In the genomic region with DNA sequence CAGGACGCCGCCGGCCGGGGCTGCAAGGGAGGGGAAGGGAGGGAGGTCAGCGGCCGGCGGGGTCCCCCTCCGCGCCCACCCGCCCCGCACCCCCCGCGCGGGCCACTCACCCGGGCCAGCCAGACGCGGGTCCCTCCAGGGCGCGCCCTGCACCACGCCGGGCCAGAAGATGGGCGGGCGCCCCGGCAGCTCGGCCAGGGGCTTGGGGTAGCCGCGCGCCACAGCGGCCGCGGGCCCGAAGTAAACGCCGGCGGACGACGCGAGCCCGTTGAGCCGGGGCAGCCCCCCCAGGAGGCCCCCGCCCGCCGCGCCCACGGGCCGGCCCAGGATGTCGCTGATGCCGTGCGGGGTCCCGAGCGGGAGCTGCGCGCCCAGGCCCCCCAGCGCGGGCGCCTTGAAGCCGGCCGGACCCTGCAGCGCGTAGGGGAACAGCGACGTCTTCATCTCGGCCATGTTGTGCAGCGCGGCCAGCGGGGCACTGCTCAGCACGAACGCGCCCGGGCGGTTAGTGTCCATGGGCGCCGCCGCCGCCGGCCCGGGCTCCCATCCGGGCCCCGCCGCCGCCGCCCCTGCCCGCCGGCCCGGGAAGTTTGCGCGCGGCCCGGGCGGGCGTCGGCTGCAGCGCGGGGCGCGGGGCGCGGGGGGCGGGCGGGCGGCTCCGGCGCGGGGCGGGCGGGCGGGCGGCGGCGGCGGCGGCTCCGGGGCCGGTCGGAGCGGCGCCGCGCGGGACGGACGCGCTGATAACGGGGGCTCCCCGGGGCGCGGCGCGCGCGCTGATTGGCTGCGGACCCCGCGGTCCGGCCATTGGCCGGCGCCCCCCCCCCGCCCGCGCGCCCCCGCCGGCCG, we compare ENCODE assay signal across 13 cellular contexts. TPM values are rescaled to one million over a fixed set of nuclear protein-coding genes. Genes with fewer than 3 reads are reported as not detected.
DNase-seq lines count a peak whose midpoint lies in the region; ATAC-seq, FAIRE-seq and TF ChIP-seq lines count a peak whose summit lies in the region.
"Had no signal": no experiment of that assay in that cellular context is flagged by ENCODE, and none has a peak within 500 bp of the region (broad histone marks: within the 10 kb centered on the region; RNA-seq: fewer than 3 reads in every experiment).

A gene (minus strand): TSS at position 715 of the 846 bp plus-strand sequence. CDS start 199 bp downstream, at position 516.

- peak within 1 kb of the TSS; percentile 15 for H3K4me3 Mint-ChIP-seq in mesothelial cell of epicardium
- H3K4me3 Mint-ChIP-seq: central memory CD8-positive, alpha-beta T cell had no signal

- no peak within 1 kb of the TSS for H2AFZ ChIP-seq in HepG2 (ENCODE audit: low read length)

- H3K9me3 ChIP-seq in right cardiac atrium (ENCODE audit: control insufficient read depth, low read length) (no peaks in the 10 kb centered on the region), heart left ventricle (no peaks in the 10 kb centered on the region), vagina (no peaks in the 10 kb centered on the region), HepG2 (ENCODE audit: low read length) (no peaks in the 10 kb centered on the region)
- H3K9me3 ChIP-seq: neutrophil had no signal

- H3K27me3 ChIP-seq in right cardiac atrium (ENCODE audit: control insufficient read depth, insufficient read depth), result no peaks in the 10 kb centered on the region
- peaks cover 47 to 73% (median 65%) of the 10 kb centered on the region in 9 donors for H3K27me3 ChIP-seq in heart left ventricle
- peaks cover 5% of the 10 kb centered on the region for H3K27me3 ChIP-seq in vagina
- peaks cover 9 to 37% of the 10 kb centered on the region in 2 experiments; a peak in 4 of 5 replicates for H3K27me3 ChIP-seq in HepG2 (ENCODE audit: control insufficient read depth in 1 of 2, insufficient read depth in 2 of 2, low read length in 2 of 2)

- TF ChIP-seq CTCF in heart left ventricle (IDR thresholded peaks at IDR 0.05), result no peak
- TF ChIP-seq CTCF in epithelial cell of esophagus (IDR thresholded peaks at IDR 0.05; ENCODE audit: insufficient read depth, low read depth, low read length, missing control alignments), result no peak
- no peak for TF ChIP-seq CTCF in mesothelial cell of epicardium (IDR thresholded peaks at IDR 0.05; ENCODE audit: unreplicated experiment)
- no peak for TF ChIP-seq CTCF in vagina (IDR thresholded peaks at IDR 0.05)
- TF ChIP-seq CTCF in HepG2 (CRISPR knock-in tag; IDR thresholded peaks at IDR 0.05), result no peak

- H3K27ac Mint-ChIP-seq in mesothelial cell of epicardium, result no peak within 1 kb of the TSS

- H3K4me1 ChIP-seq in right cardiac atrium (ENCODE audit: control insufficient read depth, insufficient read depth, low read length) (no peaks in the 10 kb centered on the region), heart left ventricle (peaks cover 0 to 47% (median 14%) of the 10 kb centered on the region in 12 donors), vagina (peaks cover 22% of the 10 kb centered on the region), HepG2 (ENCODE audit: insufficient read depth, low read length) (no peaks in the 10 kb centered on the region)

- in situ Hi-C loops in HepG2 (cut with HindIII; ENCODE audit: extremely low pct_ligation_motif_present, low pct_unique_long_range_greater_than_20kb), result no loop called here

- H3K27ac ChIP-seq in right cardiac atrium (ENCODE audit: low read length) (no peak within 1 kb of the TSS), heart left ventricle (no peak within 1 kb of the TSS), vagina (no peak within 1 kb of the TSS), HepG2 (ENCODE audit: extremely low read length, insufficient read depth, low read length) (no peak within 1 kb of the TSS)
- H3K27ac ChIP-seq: neutrophil had no signal

- TF ChIP-seq POLR2A in heart left ventricle (IDR thresholded peaks at IDR 0.05) (no peak), vagina (IDR thresholded peaks at IDR 0.05) (no peak), HepG2 (IDR thresholded peaks at IDR 0.05; ENCODE audit: insufficient read depth in 1 of 2, low read depth in 2 of 2, low read length in 2 of 2) (no peak)

- FAIRE-seq in HepG2 (lab: Jason Lieb, UNC), result no peak

- peaks cover 24% of the 10 kb centered on the region for H3K36me3 Mint-ChIP-seq in mesothelial cell of epicardium

- no peaks in the 10 kb centered on the region for H3K79me2 ChIP-seq in HepG2 (ENCODE audit: insufficient read depth, low read length)

- POLR2A ChIA-PET in HepG2 (lab: Yijun Ruan, JAX), result no interaction called here

- no peak for TF ChIP-seq RAD21 in HepG2 (CRISPR knock-in tag; IDR thresholded peaks at IDR 0.05)

- CTCF ChIA-PET in HepG2 (lab: Yijun Ruan, JAX; ENCODE audit: low intra/inter-chr PET ratio, low total read pairs), result no interaction called here

- H3K9ac ChIP-seq in HepG2 (ENCODE audit: insufficient read depth, low read depth, low read length), result no peak within 1 kb of the TSS

- H3K36me3 ChIP-seq in heart left ventricle (peaks cover 0 to 28% (median 21%) of the 10 kb centered on the region in 9 donors), vagina (peaks cover 0 to 18% of the 10 kb centered on the region in 2 donors), HepG2 (replicated peaks in 1 of 2; ENCODE audit: control insufficient read depth in 1 of 2, insufficient read depth in 2 of 2, low read length in 2 of 2) (peaks cover 0 to 2% of the 10 kb centered on the region in 2 experiments; a peak in 2 of 5 replicates)

- no TSS peak for BruUV-seq in HepG2 (replicated peaks; lab: Mats Ljungman, UMichigan)

- H3K27me3 Mint-ChIP-seq in mesothelial cell of epicardium (ENCODE audit: low read depth), result peaks cover 71% of the 10 kb centered on the region
- H3K27me3 Mint-ChIP-seq: central memory CD8-positive, alpha-beta T cell had no signal

- intact Hi-C loops in right cardiac atrium (cut with DNase I) (loop anchor here in 1 of 4 donors (10.0 kb wide), 1 partner anchor 121 kb away; no protein-coding TSS in a partner anchor), heart left ventricle (cut with DNase I) (loop anchor here in 3 of 10 donors (5.0 kb wide), 1 partner anchor 128 kb away; no protein-coding TSS in a partner anchor), vagina (cut with DNase I) (no loop called here), HepG2 (cut with micrococcal nuclease; ENCODE audit: unreplicated experiment) (no loop called here)

- peak within 1 kb of the TSS; percentile 38 for H3K4me3 ChIP-seq in right cardiac atrium (ENCODE audit: low read length)
- peak within 1 kb of the TSS in 5 of 12 donors; percentile 0 to 32 (median 10) for H3K4me3 ChIP-seq in heart left ventricle
- H3K4me3 ChIP-seq in epithelial cell of esophagus (ENCODE audit: low read length), result no peak within 1 kb of the TSS
- H3K4me3 ChIP-seq in vagina, result peak within 1 kb of the TSS; percentile 8 to 36
- no peak within 1 kb of the TSS for H3K4me3 ChIP-seq in HepG2 (replicated peaks in 1 of 3; ENCODE audit: insufficient read depth in 1 of 3, low read depth in 2 of 3, low read length in 3 of 3)

- TF ChIP-seq EP300 in HepG2 (IDR thresholded peaks at IDR 0.05; ENCODE audit: low read depth in 2 of 2, low read length in 2 of 2), result no peak
- no peak for TF ChIP-seq EP300 in HepG2 (CRISPR knock-in tag; IDR thresholded peaks at IDR 0.05; ENCODE audit: borderline replicate concordance)

- H4K20me1 ChIP-seq in HepG2 (ENCODE audit: insufficient read depth, low read length), result no peaks in the 10 kb centered on the region

- ATAC-seq in right cardiac atrium (no peak), heart left ventricle (no peak), HepG2 (no peak)

- DNase-seq in right cardiac atrium (no peak), heart left ventricle (no peak), epithelial cell of esophagus (ENCODE audit: low read depth) (peak; percentile 5), mesothelial cell of epicardium (ENCODE audit: low spot score in 2 of 2, unreplicated experiment in 2 of 2) (no peak), vagina (ENCODE audit: extremely low spot score in 2 of 2) (no peak), T-helper 9 cell (no peak), NCI-H1694 (lab: John Stamatoyannopoulos, UW) (no peak), HepG2 (ENCODE audit: low spot score) (no peak)
- DNase-seq: activated gamma-delta T cell treated with Interleukin-2 at 50 U/mL for 16 hours; NCI-H524; stimulated activated CD4-positive, alpha-beta T cell treated with anti-CD3 and anti-CD28 coated beads, Interleukin-15, amount 100 ng/mL, for 24 hours had no signal

- no peaks in the 10 kb centered on the region for H3K4me1 Mint-ChIP-seq in mesothelial cell of epicardium
- H3K4me1 Mint-ChIP-seq: central memory CD8-positive, alpha-beta T cell had no signal

- H3K9me3 Mint-ChIP-seq in mesothelial cell of epicardium, result no peaks in the 10 kb centered on the region
- H3K9me3 Mint-ChIP-seq: central memory CD8-positive, alpha-beta T cell had no signal

- H3K4me2 ChIP-seq in HepG2 (ENCODE audit: low read depth, low read length), result no peak within 1 kb of the TSS

- WGBS in right cardiac atrium, result 1% methylated on average over 139 of the region's 144 CpGs
- 1 to 3% (median 2%) methylated on average over 8 to 144 of the region's 144 CpGs for WGBS in heart left ventricle, 4 donors
- WGBS in HepG2 (ENCODE audit: low lambda C conversion rate), result 94% methylated on average over 111 of the region's 144 CpGs

RNA-seq across cellular contexts. Expression of the gene that starts here (rescaled TPM):
- total RNA-seq in right cardiac atrium (not detected), heart left ventricle (not detected), mesothelial cell of epicardium (not detected in 3 replicates), vagina (0.49 TPM), HepG2 (2016; rRNA removed; fragmentation: Illumina TruSeq; extraction: Trizol) (not detected in 2 replicates)
- polyA plus RNA-seq in right cardiac atrium (0.32 TPM), heart left ventricle (under 1 TPM; 0.03 to 0.27 TPM), HepG2 (2011; rRNA removed) (not detected in 2 replicates)
- total RNA-seq in HepG2 (2016; cell fraction: cytosol; rRNA removed; fragmentation: Illumina TruSeq; extraction: Trizol; ENCODE audit: low read depth), result not detected in 2 replicates
- total RNA-seq in HepG2 (2016; cell fraction: insoluble cytoplasmic fraction; rRNA removed; fragmentation: Illumina TruSeq; extraction: Trizol), result not detected in 2 replicates
- not detected in 2 replicates for total RNA-seq in HepG2 (2016; cell fraction: membrane; rRNA removed; fragmentation: Illumina TruSeq; extraction: Trizol)
- total RNA-seq in HepG2 (2016; cell fraction: nucleus; rRNA removed; fragmentation: Illumina TruSeq; extraction: Trizol), result not detected in 2 replicates
- polyA plus RNA-seq in HepG2 (2011; cell fraction: cytosol; rRNA removed), result not detected in 2 replicates
- not detected in 2 replicates for polyA plus RNA-seq in HepG2 (2011; cell fraction: nucleus; rRNA removed)
- polyA plus RNA-seq in HepG2 (2012), result 0.52 and 1.5 TPM in 2 replicates
- not detected in 2 replicates for polyA plus RNA-seq in HepG2 (2016; cell fraction: cytosol; fragmentation: Illumina TruSeq; extraction: Trizol; ENCODE audit: low read depth)
- polyA plus RNA-seq in HepG2 (2016; cell fraction: insoluble cytoplasmic fraction; fragmentation: Illumina TruSeq; extraction: Trizol; ENCODE audit: low read depth), result not detected in 2 replicates
- polyA plus RNA-seq in HepG2 (2016; cell fraction: membrane; fragmentation: Illumina TruSeq; extraction: Trizol; ENCODE audit: low read depth), result not detected in 2 replicates
- polyA plus RNA-seq in HepG2 (2016; cell fraction: nucleus; fragmentation: Illumina TruSeq; extraction: Trizol; ENCODE audit: insufficient read depth, low read depth), result not detected in 2 replicates
- polyA minus RNA-seq in HepG2 (2011; rRNA and poly(A)+ RNA removed; ENCODE audit: low replicate concordance), result not detected in 2 replicates
- polyA minus RNA-seq in HepG2 (2011; cell fraction: cytosol; rRNA and poly(A)+ RNA removed), result not detected in 2 replicates
- polyA minus RNA-seq in HepG2 (2011; cell fraction: nucleus; rRNA and poly(A)+ RNA removed), result not detected in 2 replicates

Comparison
In these comparisons a context has a peak if more than half of its experiments do, and no peak if none do; other contexts are left out.
1. H3K4me3 ChIP-seq: peak in right cardiac atrium (single experiment) and vagina (2 of 2); none in epithelial cell of esophagus (single experiment) and HepG2 (0 of 3).